ENCODE assay signal across 8 cellular contexts in the genomic region with DNA sequence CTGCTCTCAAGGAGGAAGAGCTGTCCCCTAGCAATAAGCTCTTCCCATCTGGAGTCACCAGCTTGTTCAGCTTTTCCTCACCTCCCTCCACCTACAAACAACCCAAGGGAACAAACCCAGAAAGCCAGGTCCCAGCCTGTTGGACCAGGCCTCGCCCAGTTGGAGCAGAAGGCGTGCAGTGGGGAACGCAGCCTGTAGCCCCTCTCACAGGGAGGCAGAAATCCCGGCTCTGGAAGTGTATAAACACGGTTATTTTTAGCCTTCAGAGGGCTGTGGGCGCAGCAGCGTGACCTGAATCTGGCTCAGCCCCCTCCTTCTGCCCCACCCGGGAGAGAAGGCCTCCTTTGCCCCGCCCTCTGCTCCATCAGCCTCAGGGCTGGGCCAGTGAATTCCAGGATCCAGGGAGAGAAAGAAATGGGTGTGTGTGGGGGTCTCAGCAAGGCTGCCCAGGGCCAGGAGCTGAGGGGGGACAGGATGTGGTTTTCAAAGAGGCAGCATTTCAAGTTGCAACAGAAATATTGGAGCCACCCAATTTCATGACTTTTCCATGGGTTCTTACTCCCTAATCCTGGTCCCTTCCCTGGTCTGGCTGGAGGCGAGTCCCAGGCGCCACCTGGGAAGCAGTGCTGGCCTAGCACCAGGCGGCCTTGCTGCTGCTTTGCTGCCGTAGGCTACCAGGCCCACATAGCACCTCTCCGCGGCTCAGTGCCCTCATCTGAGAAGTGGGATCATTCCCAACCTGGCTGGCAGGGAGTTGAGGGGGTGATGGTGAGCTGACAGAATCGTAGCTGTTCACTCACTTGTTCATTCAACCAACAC. TPM values are rescaled to one million over a fixed set of nuclear protein-coding genes. Genes with fewer than 3 reads are reported as not detected.
A peak's percentile ranks its signal among the peaks of the same experiment; 100 is the strongest.
DNase-seq lines count a peak whose midpoint lies in the region; ATAC-seq and TF ChIP-seq lines count a peak whose summit lies in the region.

No MANE protein-coding gene starts in this region.

- H3K27me3 ChIP-seq in BE2C: no peaks in the 10 kb centered on the region
- H3K27me3 ChIP-seq in naive thymus-derived CD4-positive, alpha-beta T cell (ENCODE audit: control insufficient read depth in 2 of 2, insufficient read depth in 2 of 2, low read length in 2 of 2): no peaks in the 10 kb centered on the region

- ATAC-seq in naive thymus-derived CD4-positive, alpha-beta T cell: no peak
- no peak for ATAC-seq in GM18861 (IDR thresholded peaks at IDR 0.05; ENCODE audit: unreplicated experiment)

- CTCF ChIA-PET in naive thymus-derived CD4-positive, alpha-beta T cell (lab: Charles Lee): no interaction called here

- no peak overlapping the region for H3K27ac ChIP-seq in naive thymus-derived CD4-positive, alpha-beta T cell (ENCODE audit: low read depth, low read length)

- DNase-seq in BE2C: peak; percentile 62
- DNase-seq in NCI-H446 treated with DMSO at 0.1 percent for 48 hours (lab: John Stamatoyannopoulos, UW): peak; percentile 83
- peak; percentile 20 for DNase-seq in epithelial cell of esophagus (ENCODE audit: low read depth)
- no peak for DNase-seq in naive thymus-derived CD4-positive, alpha-beta T cell
- DNase-seq in NCI-H2081 treated with DMSO at 0.1 percent for 48 hours (lab: John Stamatoyannopoulos, UW): no peak
- no peak for DNase-seq in globus pallidus (ENCODE audit: low spot score)
- DNase-seq in NOMO-1 treated with dmso at 0.1 percent for 144 hours (lab: John Stamatoyannopoulos, UW; ENCODE audit: unreplicated experiment): no peak

- H3K9me3 ChIP-seq in BE2C: no peaks in the 10 kb centered on the region
- no peaks in the 10 kb centered on the region for H3K9me3 ChIP-seq in naive thymus-derived CD4-positive, alpha-beta T cell (ENCODE audit: control insufficient read depth in 2 of 3, low read length in 3 of 3)

- no peaks in the 10 kb centered on the region; the same call in 1 of the 2 replicates for H3K36me3 ChIP-seq in BE2C
- H3K36me3 ChIP-seq in naive thymus-derived CD4-positive, alpha-beta T cell (ENCODE audit: control insufficient read depth in 2 of 3, insufficient read depth in 3 of 3, low read length in 3 of 3): no peaks in the 10 kb centered on the region

- TF ChIP-seq CTCF in BE2C (IDR thresholded peaks at IDR 0.05; ENCODE audit: low read depth, low read length): peak; percentile 15; the same call in 1 of the 2 replicates
- TF ChIP-seq CTCF in epithelial cell of esophagus (IDR thresholded peaks at IDR 0.05; ENCODE audit: insufficient read depth, low read depth, low read length, missing control alignments): no peak

- H3K4me3 ChIP-seq in BE2C (ENCODE audit: low read depth, low read length) (no peak overlapping the region), epithelial cell of esophagus (ENCODE audit: low read length) (no peak overlapping the region)
- no peak overlapping the region for H3K4me3 ChIP-seq in naive thymus-derived CD4-positive, alpha-beta T cell (ENCODE audit: low read length)

- peak overlapping the region in 6 of 10 donors; percentile 21 to 59 (median 44) for H3K4me3 Mint-ChIP-seq in naive thymus-derived CD4-positive, alpha-beta T cell

- H3K36me3 Mint-ChIP-seq in naive thymus-derived CD4-positive, alpha-beta T cell: no peaks in the 10 kb centered on the region

- no peaks in the 10 kb centered on the region for H3K9me3 Mint-ChIP-seq in naive thymus-derived CD4-positive, alpha-beta T cell

- intact Hi-C loops in naive thymus-derived CD4-positive, alpha-beta T cell (cut with micrococcal nuclease): no loop called here

- peaks cover 31 to 76% (median 61%) of the 10 kb centered on the region in 7 donors for H3K4me1 Mint-ChIP-seq in naive thymus-derived CD4-positive, alpha-beta T cell

- POLR2A ChIA-PET in naive thymus-derived CD4-positive, alpha-beta T cell (lab: Charles Lee): interaction anchor here (0.6 kb wide), 1 partner anchor 24 kb away, joined by 4 read pairs; no protein-coding TSS in a partner anchor

- no peaks in the 10 kb centered on the region for H3K27me3 Mint-ChIP-seq in naive thymus-derived CD4-positive, alpha-beta T cell

- peaks cover 37% of the 10 kb centered on the region for H3K4me1 ChIP-seq in BE2C
- H3K4me1 ChIP-seq in naive thymus-derived CD4-positive, alpha-beta T cell (ENCODE audit: control insufficient read depth in 2 of 2, insufficient read depth in 2 of 2, low read length in 2 of 2): peaks cover 0 to 29% of the 10 kb centered on the region in 2 donors

- H3K27ac Mint-ChIP-seq in naive thymus-derived CD4-positive, alpha-beta T cell: peak overlapping the region in 3 of 9 donors; percentile 32 to 47 (median 46)

RNA-seq across cellular contexts. Expression of gene ZMIZ1, which starts 33.5 kb away (rescaled TPM):
- polyA plus RNA-seq in BE2C (2012; ENCODE audit: insufficient read depth, insufficient read length, low read depth): 175 TPM
- 10 to 100 TPM; 13.5 to 57.2 (median 24.5) TPM for total RNA-seq in naive thymus-derived CD4-positive, alpha-beta T cell
- 1 to 10 TPM; 1.8 to 4.2 TPM for polyA plus RNA-seq in naive thymus-derived CD4-positive, alpha-beta T cell

Comparison
In these comparisons a context has a peak if more than half of its experiments do, and no peak if none do; other contexts are left out.
1. DNase-seq: peak in BE2C (single experiment), NCI-H446 treated with DMSO at 0.1 percent for 48 hours (single experiment) and epithelial cell of esophagus (single experiment); none in naive thymus-derived CD4-positive, alpha-beta T cell (0 of 9), NCI-H2081 treated with DMSO at 0.1 percent for 48 hours (single experiment), globus pallidus (single experiment) and NOMO-1 treated with dmso at 0.1 percent for 144 hours (single experiment).